Comparison of ENCODE assay signal across 31 cellular contexts in genomic region chr10:129812398-129812797, GRCh38.
"Had no signal": no experiment of that assay in that cellular context is flagged by ENCODE, and none has a peak within 500 bp of the region (broad histone marks: within the 10 kb centered on the region; RNA-seq: fewer than 3 reads in every experiment).

No MANE protein-coding gene starts in this region.

- H3K9me3 ChIP-seq: adrenal gland, body of pancreas, breast epithelium had no signal

- H3K4me3 ChIP-seq: adrenal gland, body of pancreas, breast epithelium had no signal

- H3K4me1 ChIP-seq: adrenal gland, breast epithelium had no signal

- DNase-seq: activated B cell treated with CpG ODN at 0.5 μM for 24 hours; activated CD4-positive, alpha-beta memory T cell treated with anti-CD3 and anti-CD28 coated beads for 36 hours; activated CD4-positive, alpha-beta T cell treated with anti-CD3 and anti-CD28 coated beads for 4 hours; activated CD4-positive, alpha-beta T cell treated with anti-CD3 and anti-CD28 coated beads, Interleukin-2, amount 10 ng/mL, durations not matched to agents 24 days and 14 days; activated CD4-positive, alpha-beta T cell treated with anti-CD3 and anti-CD28 coated beads, Interleukin-2, amount 50 U/mL, for 1 hour; activated CD4-positive, alpha-beta T cell treated with anti-CD3 and anti-CD28 coated beads, Interleukin-2, amount 50 U/mL, for 4 hours; activated CD4-positive, CD25-positive, alpha-beta regulatory T cell treated with anti-CD3 and anti-CD28 coated beads, Interleukin-2, amount 50 U/mL, for 72 hours; activated CD8-positive, alpha-beta memory T cell treated with anti-CD3 and anti-CD28 coated beads, Interleukin-2, amount 50 U/mL, for 4 hours; activated CD8-positive, alpha-beta T cell treated with anti-CD3 and anti-CD28 coated beads for 36 hours; activated effector memory CD4-positive, alpha-beta T cell treated with anti-CD3 and anti-CD28 coated beads, Interleukin-2, amount 50 U/mL, for 16 hours; activated gamma-delta T cell treated with Interleukin-2 at 50 U/mL for 16 hours; activated naive CD4-positive, alpha-beta T cell; activated naive CD4-positive, alpha-beta T cell treated with anti-CD3 and anti-CD28 coated beads for 36 hours; activated naive CD4-positive, alpha-beta T cell treated with anti-CD3 and anti-CD28 coated beads, Interleukin-2, amount 50 U/mL, for 16 hours; activated naive CD8-positive, alpha-beta T cell treated with anti-CD3 and anti-CD28 coated beads for 36 hours; activated T-cell treated with anti-CD3 and anti-CD28 coated beads for 4 hours; activated T-cell treated with anti-CD3 and anti-CD28 coated beads, Interleukin-2, amount 50 U/mL, for 1 hour; activated T-cell treated with anti-CD3 and anti-CD28 coated beads, Interleukin-2, amount 50 U/mL, for 4 hours; activated T-cell treated with anti-CD3 and anti-CD28 coated beads, Interleukin-2, amount 50 U/mL, for 72 hours; amniotic stem cell; aorta; body of pancreas; brain microvascular endothelial cell; T-helper 1 cell; T-helper 2 cell; T-helper 9 cell had no signal

- H3K36me3 ChIP-seq: adrenal gland, brain microvascular endothelial cell, breast epithelium had no signal

- ATAC-seq: activated CD8-positive, alpha-beta T cell treated with anti-CD3 and anti-CD28 coated beads for 36 hours; activated naive CD4-positive, alpha-beta T cell treated with anti-CD3 and anti-CD28 coated beads, Interleukin-2, amount 50 U/mL, for 72 hours; activated T-cell treated with anti-CD3 and anti-CD28 coated beads, Interleukin-2, amount 50 U/mL, for 4 hours; activated T-cell treated with anti-CD3 and anti-CD28 coated beads, Interleukin-2, amount 50 U/mL, for 72 hours; activated T-helper 17 cell treated with anti-CD3 and anti-CD28 coated beads, Interleukin-2, amount 50 U/mL, for 72 hours; body of pancreas had no signal

- H3K27ac ChIP-seq: adrenal gland, body of pancreas, brain microvascular endothelial cell, breast epithelium, VCaP had no signal

- H3K27me3 ChIP-seq: adrenal gland, body of pancreas, brain microvascular endothelial cell, breast epithelium had no signal
